Comparison of ENCODE assay signal across 9 cellular contexts in genomic region chr18:49250819-49251388, GRCh38.
DNase-seq lines count a peak whose midpoint lies in the region; ATAC-seq and TF ChIP-seq lines count a peak whose summit lies in the region.
"Had no signal": no experiment of that assay in that cellular context is flagged by ENCODE, and none has a peak within 500 bp of the region (broad histone marks: within the 10 kb centered on the region; RNA-seq: fewer than 3 reads in every experiment).

No MANE protein-coding gene starts in this region.

- ATAC-seq in HG02970 (IDR thresholded peaks at IDR 0.05; ENCODE audit: low FRiP score, unreplicated experiment): no peak

- no peak overlapping the region for H3K4me3 ChIP-seq in BE2C (ENCODE audit: low read depth, low read length)
- H3K4me3 ChIP-seq in HEK293 (ENCODE audit: low read depth, low read length): no peak overlapping the region
- H3K4me3 ChIP-seq: testis had no signal

- H3K27me3 ChIP-seq in BE2C: no peaks in the 10 kb centered on the region
- H3K27me3 ChIP-seq: testis had no signal

- TF ChIP-seq CTCF in BE2C (IDR thresholded peaks at IDR 0.05; ENCODE audit: low read depth, low read length) (peak; percentile 60), HEK293 (tag by site-specific recombination; IDR thresholded peaks at IDR 0.05) (peak; percentile 54), VCaP (conservative IDR thresholded peaks at IDR 0.05) (peak; percentile 79)

- peak; percentile 9 for DNase-seq in BE2C
- DNase-seq in kidney tubule cell (ENCODE audit: low spot score): peak; percentile 17
- DNase-seq in NCI-H345 (lab: John Stamatoyannopoulos, UW): no peak
- no peak for DNase-seq in activated CD4-positive, CD25-positive, alpha-beta regulatory T cell (lab: John Stamatoyannopoulos, UW)
- DNase-seq in T-helper 1 cell: no peak
- DNase-seq: testis had no signal

- no peaks in the 10 kb centered on the region for H3K36me3 ChIP-seq in BE2C
- peaks cover 2 to 3% of the 10 kb centered on the region in 2 experiments; a peak in 2 of 3 replicates for H3K36me3 ChIP-seq in HEK293 (ENCODE audit: control insufficient read depth in 2 of 2, insufficient read depth in 1 of 2, low read length in 2 of 2)

- H3K9me3 ChIP-seq in BE2C: no peaks in the 10 kb centered on the region
- no peaks in the 10 kb centered on the region for H3K9me3 ChIP-seq in HEK293 (ENCODE audit: control insufficient read depth, insufficient read depth, low read depth, low read length)
- H3K9me3 ChIP-seq: testis had no signal

- H3K4me1 ChIP-seq in BE2C (no peaks in the 10 kb centered on the region), HEK293 (ENCODE audit: control insufficient read depth, insufficient read depth, low read length) (peaks cover 8% of the 10 kb centered on the region; the same call in 1 of the 2 replicates)
- H3K4me1 ChIP-seq: testis had no signal

- POLR2A ChIA-PET in HEK293 (lab: Yijun Ruan, JAX): no interaction called here

- H3K27ac ChIP-seq in HEK293 (ENCODE audit: extremely low read depth, low read depth, low read length): no peak overlapping the region
- H3K27ac ChIP-seq in VCaP: peak overlapping the region; percentile 34; the same call in 1 of the 2 replicates
- H3K27ac ChIP-seq: testis had no signal

- CTCF ChIA-PET in HEK293 (lab: Yijun Ruan, JAX): interaction anchor here (0.5 to 1.2 kb wide), 9 partner anchors 12 to 496 kb away, joined by 3 to 5 read pairs (median 3); no protein-coding TSS in a partner anchor

TF ChIP-seq in HEK293, 187 proteins besides CTCF, POLR2A, EP300 and RAD21:
- TF ChIP-seq ZNF654 (tag by site-specific recombination; IDR thresholded peaks at IDR 0.05; ENCODE audit: low read depth): peak; percentile 51
- TF ChIP-seq ZNF114 (tag by site-specific recombination; IDR thresholded peaks at IDR 0.05): no peak
- no peak for TF ChIP-seq ZNF426 (tag by site-specific recombination; IDR thresholded peaks at IDR 0.05)

Comparison
In these comparisons a context has a peak if more than half of its experiments do, and no peak if none do; other contexts are left out.
1. DNase-seq: peak in BE2C (single experiment) and kidney tubule cell (single experiment); none in NCI-H345 (single experiment), activated CD4-positive, CD25-positive, alpha-beta regulatory T cell (0 of 4) and T-helper 1 cell (0 of 5).
2. Peak in every context shown above with its lines, with median percentiles within 50 percentile points of each other: CTCF ChIP-seq.